In the genomic region with DNA sequence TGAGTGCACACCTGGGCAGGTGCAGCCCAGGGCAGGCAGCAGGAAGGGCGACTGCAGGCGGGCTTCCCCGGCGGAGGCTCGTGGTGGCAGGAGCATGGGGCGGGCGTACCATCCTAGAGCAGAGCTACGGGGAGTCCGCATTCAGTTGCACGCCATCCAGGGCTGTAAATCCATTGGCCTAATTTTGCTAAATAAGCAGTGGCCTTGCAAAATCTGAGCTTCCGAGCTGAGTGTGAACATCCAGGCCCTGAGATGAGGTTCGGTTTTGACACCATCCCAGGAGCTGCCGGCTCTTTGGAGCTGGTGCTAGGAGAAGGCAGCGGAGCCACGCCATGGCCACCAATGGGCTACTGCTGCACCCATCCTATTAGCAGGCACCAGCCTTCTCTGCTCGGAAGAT, we compare ENCODE assay signal across 28 cellular contexts.
"Had no signal": no experiment of that assay in that cellular context is flagged by ENCODE, and none has a peak within 500 bp of the region (broad histone marks: within the 10 kb centered on the region; RNA-seq: fewer than 3 reads in every experiment).

No MANE protein-coding gene starts in this region.

- H3K4me3 ChIP-seq: neural progenitor cell, ovary, psoas muscle, right lobe of liver, sigmoid colon, suprapubic skin, testis, tibial nerve, upper lobe of left lung, vagina had no signal

- H3K4me1 ChIP-seq: neural progenitor cell, parathyroid adenoma, psoas muscle, right lobe of liver, sigmoid colon, suprapubic skin, testis, tibial nerve, upper lobe of left lung, vagina had no signal

- ATAC-seq: naive thymus-derived CD4-positive, alpha-beta T cell; natural killer cell; psoas muscle; right cardiac atrium; right lobe of liver; stimulated activated memory B cell treated with anti-CD40 and anti-IgM and Interleukin-4, amounts not matched to agents 10 μg/mL and 1 μg/mL and 100 μg/mL, for 72 hours; stimulated activated naive CD8-positive, alpha-beta T cell treated with anti-CD3 and anti-CD28 coated beads, Interleukin-15, amount 100 ng/mL, for 72 hours; stimulated activated naive CD8-positive, alpha-beta T cell treated with anti-CD3 and anti-CD28 coated beads, Interleukin-15, Interleukin-2, amounts not matched to agents 100 U/mL and 50 U/mL, for 24 hours had no signal

- H3K9ac ChIP-seq: neural progenitor cell, parathyroid adenoma had no signal

- H3K36me3 ChIP-seq: neural progenitor cell, neutrophil, ovary, right lobe of liver, sigmoid colon, suprapubic skin, tibial nerve, upper lobe of left lung, vagina had no signal

- H3K4me2 ChIP-seq: neural progenitor cell had no signal

- DNase-seq: naive thymus-derived CD4-positive, alpha-beta T cell; natural killer cell; nucleus accumbens; ovary; psoas muscle; right cardiac atrium; right lobe of liver; sigmoid colon; small intestine; stimulated activated CD4-positive, alpha-beta T cell treated with anti-CD3 and anti-CD28 coated beads, Interleukin-12 subunit alpha, Interleukin-12 subunit beta, amount 100 ng/mL, for 4 hours; stimulated activated CD4-positive, alpha-beta T cell treated with anti-CD3 and anti-CD28 coated beads, Interleukin-1b, Interleukin-23, amount 100 ng/mL, for 48 hours; stimulated activated CD4-positive, alpha-beta T cell treated with anti-CD3 and anti-CD28 coated beads, Interleukin-4, amount 100 ng/mL, for 1 hour; stimulated activated CD4-positive, alpha-beta T cell treated with anti-CD3 and anti-CD28 coated beads, Interleukin-4, amount 100 ng/mL, for 4 hours; stimulated activated CD8-positive, alpha-beta memory T cell treated with anti-CD3 and anti-CD28 coated beads, Interleukin-4, amount 100 ng/mL, for 48 hours; stimulated activated naive CD4-positive, alpha-beta T cell; stimulated activated naive CD8-positive, alpha-beta T cell treated with anti-CD3 and anti-CD28 coated beads, Interleukin-15, amount 100 ng/mL, for 72 hours; stimulated activated naive CD8-positive, alpha-beta T cell treated with anti-CD3 and anti-CD28 coated beads, Interleukin-15, Interleukin-2, amounts not matched to agents 100 U/mL and 50 U/mL, for 24 hours; substantia nigra; testis; trophoblast cell; upper lobe of left lung had no signal

- H3K9me3 ChIP-seq: neutrophil, ovary, psoas muscle, right lobe of liver, sigmoid colon, suprapubic skin, testis, upper lobe of left lung, vagina had no signal

- H3K27me3 ChIP-seq: neural progenitor cell, neutrophil, ovary, right lobe of liver, testis, tibial nerve, upper lobe of left lung, vagina had no signal

- H3K27ac ChIP-seq: neural progenitor cell, neutrophil, ovary, parathyroid adenoma, psoas muscle, right lobe of liver, sigmoid colon, suprapubic skin, testis, tibial nerve, upper lobe of left lung, vagina had no signal

- H2AFZ ChIP-seq: neural progenitor cell, parathyroid adenoma had no signal
